Comparison of ENCODE assay signal across 19 cellular contexts in genomic region chr20:37386505-37387201, GRCh38. TPM values are rescaled to one million over a fixed set of nuclear protein-coding genes. Genes with fewer than 3 reads are reported as not detected.
A peak's percentile ranks its signal among the peaks of the same experiment; 100 is the strongest.
DNase-seq lines count a peak whose midpoint lies in the region; ATAC-seq and TF ChIP-seq lines count a peak whose summit lies in the region.
"Had no signal": no experiment of that assay in that cellular context is flagged by ENCODE, and none has a peak within 500 bp of the region (broad histone marks: within the 10 kb centered on the region; RNA-seq: fewer than 3 reads in every experiment).

No MANE protein-coding gene starts in this region.

- ATAC-seq in natural killer cell treated with Interleukin-12 subunit alpha and Interleukin-12 subunit beta and Interleukin-15 and Interleukin-18, amount 100 ng/mL, for 72 hours: no peak
- ATAC-seq in natural killer cell: no peak
- ATAC-seq: activated CD8-positive, alpha-beta T cell treated with anti-CD3 and anti-CD28 coated beads, Interleukin-2, amount 10 ng/mL, durations not matched to agents 7 days and 5 days; CD8-positive, alpha-beta T cell; heart left ventricle; left lobe of liver; mucosa of descending colon had no signal

- H3K27ac Mint-ChIP-seq in natural killer cell treated with Interleukin-12 subunit alpha and Interleukin-12 subunit beta and Interleukin-15 and Interleukin-18, amount 100 ng/mL, for 72 hours: no peak overlapping the region
- H3K27ac Mint-ChIP-seq in natural killer cell: no peak overlapping the region
- no peak overlapping the region for H3K27ac Mint-ChIP-seq in chondrocyte (ENCODE audit: unreplicated experiment)
- H3K27ac Mint-ChIP-seq: activated CD8-positive, alpha-beta T cell treated with anti-CD3 and anti-CD28 coated beads, Interleukin-2, amount 10 ng/mL, durations not matched to agents 7 days and 5 days; CD8-positive, alpha-beta T cell had no signal

- TF ChIP-seq EP300 in ovary (IDR thresholded peaks at IDR 0.05): no peak

- DNase-seq in natural killer cell treated with Interleukin-12 subunit alpha and Interleukin-12 subunit beta and Interleukin-15 and Interleukin-18, amount 100 ng/mL, for 72 hours (ENCODE audit: low spot score): peak; percentile 22
- DNase-seq in natural killer cell: no peak
- peak; percentile 82 for DNase-seq in chondrocyte (ENCODE audit: low spot score)
- peak in 3 of 5 donors; percentile 9 to 31 (median 15) for DNase-seq in ovary
- no peak for DNase-seq in foreskin melanocyte
- DNase-seq in NCI-H2227 (lab: John Stamatoyannopoulos, UW; ENCODE audit: unreplicated experiment): no peak
- DNase-seq in dedifferentiated amniotic fluid mesenchymal stem cell (ENCODE audit: extremely low spot score): no peak
- DNase-seq: activated CD8-positive, alpha-beta T cell treated with anti-CD3 and anti-CD28 coated beads, Interleukin-2, amount 10 ng/mL, durations not matched to agents 7 days and 5 days; activated naive CD4-positive, alpha-beta T cell treated with Interleukin-2 at 50 U/mL for 16 hours; CD8-positive, alpha-beta T cell; dorsolateral prefrontal cortex; KG1; mucosa of descending colon; NCI-H146; NCI-H2171; NCI-H526; stimulated activated CD4-positive, alpha-beta T cell treated with anti-CD3 and anti-CD28 coated beads, Interleukin-4, amount 100 ng/mL, for 24 hours had no signal

- H3K27ac ChIP-seq in ovary: no peak overlapping the region
- H3K27ac ChIP-seq: dorsolateral prefrontal cortex, heart left ventricle had no signal

- TF ChIP-seq POLR2A in ovary (IDR thresholded peaks at IDR 0.05): no peak

- peaks cover 0 to 3% of the 10 kb centered on the region in 2 donors for H3K27me3 Mint-ChIP-seq in natural killer cell treated with Interleukin-12 subunit alpha and Interleukin-12 subunit beta and Interleukin-15 and Interleukin-18, amount 100 ng/mL, for 72 hours
- no peaks in the 10 kb centered on the region for H3K27me3 Mint-ChIP-seq in natural killer cell (ENCODE audit: low read depth in 2 of 2)
- H3K27me3 Mint-ChIP-seq in chondrocyte (ENCODE audit: low read depth): no peaks in the 10 kb centered on the region

- peaks cover 6 to 8% of the 10 kb centered on the region in 2 donors for H3K4me1 Mint-ChIP-seq in natural killer cell treated with Interleukin-12 subunit alpha and Interleukin-12 subunit beta and Interleukin-15 and Interleukin-18, amount 100 ng/mL, for 72 hours (ENCODE audit: low read depth in 2 of 2)
- H3K4me1 Mint-ChIP-seq in natural killer cell (peaks cover 6 to 7% of the 10 kb centered on the region in 2 donors), chondrocyte (ENCODE audit: low read depth) (peaks cover 4% of the 10 kb centered on the region)

- H3K9me3 Mint-ChIP-seq in natural killer cell treated with Interleukin-12 subunit alpha and Interleukin-12 subunit beta and Interleukin-15 and Interleukin-18, amount 100 ng/mL, for 72 hours: no peaks in the 10 kb centered on the region
- H3K9me3 Mint-ChIP-seq in natural killer cell (no peaks in the 10 kb centered on the region), chondrocyte (ENCODE audit: low read depth) (no peaks in the 10 kb centered on the region)
- H3K9me3 Mint-ChIP-seq: CD8-positive, alpha-beta T cell had no signal

- H3K36me3 ChIP-seq in ovary: no peaks in the 10 kb centered on the region

- H3K4me3 Mint-ChIP-seq in natural killer cell treated with Interleukin-12 subunit alpha and Interleukin-12 subunit beta and Interleukin-15 and Interleukin-18, amount 100 ng/mL, for 72 hours: no peak overlapping the region
- H3K4me3 Mint-ChIP-seq in natural killer cell (no peak overlapping the region), chondrocyte (ENCODE audit: unreplicated experiment) (no peak overlapping the region)
- H3K4me3 Mint-ChIP-seq: activated CD8-positive, alpha-beta T cell treated with anti-CD3 and anti-CD28 coated beads, Interleukin-2, amount 10 ng/mL, durations not matched to agents 7 days and 5 days; CD8-positive, alpha-beta T cell had no signal

- TF ChIP-seq CTCF in natural killer cell (IDR thresholded peaks at IDR 0.05) (no peak), chondrocyte (IDR thresholded peaks at IDR 0.05) (no peak), ovary (IDR thresholded peaks at IDR 0.05) (no peak)

- peaks cover 7% of the 10 kb centered on the region for H3K4me1 ChIP-seq in ovary (ENCODE audit: insufficient read depth)

- intact Hi-C loops in natural killer cell (cut with micrococcal nuclease) (no loop called here), ovary (cut with DNase I) (loop anchor here (5.0 to 10.0 kb wide), 5 partner anchors 138 to 192 kb away; partner anchors contain the start of genes BLCAP (in 2 of the 4) and NNAT (in 1 of the 4))

- no peaks in the 10 kb centered on the region for H3K9me3 ChIP-seq in ovary
- H3K9me3 ChIP-seq: heart left ventricle, mucosa of descending colon had no signal

- H3K27me3 ChIP-seq in ovary: no peaks in the 10 kb centered on the region
- H3K27me3 ChIP-seq: dorsolateral prefrontal cortex, heart left ventricle had no signal

- no peaks in the 10 kb centered on the region for H3K36me3 Mint-ChIP-seq in natural killer cell treated with Interleukin-12 subunit alpha and Interleukin-12 subunit beta and Interleukin-15 and Interleukin-18, amount 100 ng/mL, for 72 hours
- H3K36me3 Mint-ChIP-seq in natural killer cell (no peaks in the 10 kb centered on the region), chondrocyte (ENCODE audit: low read depth) (peaks cover 5% of the 10 kb centered on the region)
- H3K36me3 Mint-ChIP-seq: CD8-positive, alpha-beta T cell had no signal

- 85 to 88% (median 87%) methylated on average over 19 of the region's 19 CpGs for WGBS in ovary, 3 donors

- no peak overlapping the region for H3K4me3 ChIP-seq in ovary
- H3K4me3 ChIP-seq: dorsolateral prefrontal cortex, heart left ventricle, mucosa of descending colon had no signal

RNA-seq across cellular contexts. Expression of gene SRC, which starts 40.7 kb away (rescaled TPM):
- total RNA-seq in natural killer cell treated with Interleukin-12 subunit alpha and Interleukin-12 subunit beta and Interleukin-15 and Interleukin-18, amount 100 ng/mL, for 72 hours: 1 to 10 TPM; 6.8 to 8.6 TPM
- total RNA-seq in natural killer cell (10 to 100 TPM in 2 of 3 donors, 1 to 10 TPM in 1; 2.3 to 15.6 (median 10.5) TPM), chondrocyte (16.0 to 25.7 TPM (median 25.1 TPM) in 3 replicates), ovary (10 to 100 TPM; 23.1 to 72.7 (median 45.5) TPM)
- polyA plus RNA-seq in ovary: 10 to 100 TPM; 17.0 to 27.0 TPM

Comparison
In these comparisons a context has a peak if more than half of its experiments do, and no peak if none do; other contexts are left out.
1. DNase-seq: peak in natural killer cell treated with Interleukin-12 subunit alpha and Interleukin-12 subunit beta and Interleukin-15 and Interleukin-18, amount 100 ng/mL, for 72 hours (single experiment), chondrocyte (single experiment) and ovary (3 of 5); none in natural killer cell (single experiment), foreskin melanocyte (single experiment), NCI-H2227 (single experiment) and dedifferentiated amniotic fluid mesenchymal stem cell (single experiment).